Comparison of ENCODE assay signal across 1 cellular context in the genomic region with DNA sequence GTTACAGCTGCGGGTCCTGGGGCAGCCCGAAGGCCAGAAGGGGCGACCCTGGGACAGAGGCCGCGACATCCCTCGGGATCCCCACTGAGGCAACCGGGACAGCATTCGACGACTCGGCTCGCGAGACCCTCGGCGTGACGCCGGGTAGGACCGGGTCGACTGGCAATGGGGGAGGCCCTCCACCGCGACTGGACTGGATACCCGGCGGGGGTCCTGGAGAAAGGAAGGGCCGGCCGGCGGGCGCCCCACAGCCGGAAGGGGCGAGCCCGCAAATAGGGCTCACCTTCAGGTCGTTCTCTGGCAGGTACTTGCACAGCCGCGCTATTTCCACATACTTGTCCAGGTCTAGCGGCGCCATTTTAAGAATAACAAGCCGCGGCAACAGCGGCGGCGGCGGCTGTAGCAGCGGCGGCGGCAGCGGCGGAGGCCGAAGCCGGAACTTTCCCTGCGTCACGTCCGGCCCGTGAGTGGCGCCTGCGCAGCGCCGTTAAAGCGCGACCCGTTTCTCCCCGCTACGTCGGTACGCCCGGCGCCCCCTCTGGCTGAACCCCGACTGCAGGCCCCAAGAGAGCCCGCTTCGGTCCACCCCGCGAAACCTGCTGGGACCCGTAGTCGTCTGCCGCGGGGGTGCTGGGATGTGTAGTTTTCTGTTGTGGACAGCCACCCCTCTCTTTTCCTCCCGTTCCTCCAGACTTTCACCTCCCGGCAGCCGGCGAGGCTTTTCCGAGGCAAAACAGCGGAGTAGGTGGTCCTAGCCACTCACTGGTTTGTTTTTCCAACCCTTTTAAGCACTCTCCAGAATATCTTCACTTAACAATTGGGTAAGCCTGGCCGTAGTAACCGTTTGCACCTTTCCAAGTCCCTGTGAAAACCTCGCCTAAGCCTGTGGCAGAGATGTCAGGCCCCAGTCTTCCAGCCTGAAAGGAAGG.
TF ChIP-seq lines count a peak whose summit lies in the region.

A gene (minus strand): TSS at position 443 of the 929 bp plus-strand sequence. CDS start 85 bp downstream, at position 358.

TF ChIP-seq in GM12878, 131 proteins besides CTCF, POLR2A, EP300 and RAD21 (continued from another document and continues in another):
- TF ChIP-seq, protein P1, sequence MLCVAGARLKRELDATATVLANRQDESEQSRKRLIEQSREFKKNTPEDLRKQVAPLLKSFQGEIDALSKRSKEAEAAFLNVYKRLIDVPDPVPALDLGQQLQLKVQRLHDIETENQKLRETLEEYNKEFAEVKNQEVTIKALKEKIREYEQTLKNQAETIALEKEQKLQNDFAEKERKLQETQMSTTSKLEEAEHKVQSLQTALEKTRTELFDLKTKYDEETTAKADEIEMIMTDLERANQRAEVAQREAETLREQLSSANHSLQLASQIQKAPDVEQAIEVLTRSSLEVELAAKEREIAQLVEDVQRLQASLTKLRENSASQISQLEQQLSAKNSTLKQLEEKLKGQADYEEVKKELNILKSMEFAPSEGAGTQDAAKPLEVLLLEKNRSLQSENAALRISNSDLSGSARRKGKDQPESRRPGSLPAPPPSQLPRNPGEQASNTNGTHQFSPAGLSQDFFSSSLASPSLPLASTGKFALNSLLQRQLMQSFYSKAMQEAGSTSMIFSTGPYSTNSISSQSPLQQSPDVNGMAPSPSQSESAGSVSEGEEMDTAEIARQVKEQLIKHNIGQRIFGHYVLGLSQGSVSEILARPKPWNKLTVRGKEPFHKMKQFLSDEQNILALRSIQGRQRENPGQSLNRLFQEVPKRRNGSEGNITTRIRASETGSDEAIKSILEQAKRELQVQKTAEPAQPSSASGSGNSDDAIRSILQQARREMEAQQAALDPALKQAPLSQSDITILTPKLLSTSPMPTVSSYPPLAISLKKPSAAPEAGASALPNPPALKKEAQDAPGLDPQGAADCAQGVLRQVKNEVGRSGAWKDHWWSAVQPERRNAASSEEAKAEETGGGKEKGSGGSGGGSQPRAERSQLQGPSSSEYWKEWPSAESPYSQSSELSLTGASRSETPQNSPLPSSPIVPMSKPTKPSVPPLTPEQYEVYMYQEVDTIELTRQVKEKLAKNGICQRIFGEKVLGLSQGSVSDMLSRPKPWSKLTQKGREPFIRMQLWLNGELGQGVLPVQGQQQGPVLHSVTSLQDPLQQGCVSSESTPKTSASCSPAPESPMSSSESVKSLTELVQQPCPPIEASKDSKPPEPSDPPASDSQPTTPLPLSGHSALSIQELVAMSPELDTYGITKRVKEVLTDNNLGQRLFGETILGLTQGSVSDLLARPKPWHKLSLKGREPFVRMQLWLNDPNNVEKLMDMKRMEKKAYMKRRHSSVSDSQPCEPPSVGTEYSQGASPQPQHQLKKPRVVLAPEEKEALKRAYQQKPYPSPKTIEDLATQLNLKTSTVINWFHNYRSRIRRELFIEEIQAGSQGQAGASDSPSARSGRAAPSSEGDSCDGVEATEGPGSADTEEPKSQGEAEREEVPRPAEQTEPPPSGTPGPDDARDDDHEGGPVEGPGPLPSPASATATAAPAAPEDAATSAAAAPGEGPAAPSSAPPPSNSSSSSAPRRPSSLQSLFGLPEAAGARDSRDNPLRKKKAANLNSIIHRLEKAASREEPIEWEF (IDR thresholded peaks at IDR 0.05; ENCODE audit: insufficient replicate concordance, low read depth, low read length): no peak
- TF ChIP-seq HDAC6 (IDR thresholded peaks at IDR 0.05; ENCODE audit: unreplicated experiment) (no peak), GATAD2B (conservative IDR thresholded peaks at IDR 0.05; ENCODE audit: low read depth) (no peak; the same call in 1 of the 2 replicates), ESRRA (IDR thresholded peaks at IDR 0.05; ENCODE audit: low read length) (no peak), WRNIP1 (IDR thresholded peaks at IDR 0.05; ENCODE audit: borderline replicate concordance, low read depth, low read length) (no peak), BCL11A (IDR thresholded peaks at IDR 0.05; ENCODE audit: low read depth, low read length) (no peak; the same call in 1 of the 2 replicates), CBX3 (IDR thresholded peaks at IDR 0.05; ENCODE audit: borderline replicate concordance, low read depth) (no peak), CHD1 (IDR thresholded peaks at IDR 0.05; ENCODE audit: low read depth, low read length) (no peak), KLF5 (IDR thresholded peaks at IDR 0.05; ENCODE audit: partially characterized antibody) (peak; percentile 32), ETV6 (conservative IDR thresholded peaks at IDR 0.05 in 1 of 2, IDR thresholded peaks at IDR 0.05 in 1 of 2; ENCODE audit: borderline replicate concordance in 1 of 2, low read depth in 1 of 2) (no peak; a peak in 1 of 4 replicates), DPF2 (IDR thresholded peaks at IDR 0.05) (peak; percentile 71), RUNX3 (IDR thresholded peaks at IDR 0.05; ENCODE audit: low read length) (no peak; the same call in 1 of the 2 replicates), EED (IDR thresholded peaks at IDR 0.05; ENCODE audit: low read depth) (no peak), BRCA1 (IDR thresholded peaks at IDR 0.05; ENCODE audit: low read depth, low read length) (no peak), SREBF2 (IDR thresholded peaks at IDR 0.05; ENCODE audit: low read length) (no peak), RBBP5 (conservative IDR thresholded peaks at IDR 0.05) (0 out of 2 replicates have a peak, but pooled peaks have one; percentile 76), MYC (IDR thresholded peaks at IDR 0.05; ENCODE audit: insufficient read depth, insufficient read length, insufficient replicate concordance, low read length, severe bottlenecking) (no peak), SMAD5 (IDR thresholded peaks at IDR 0.05; ENCODE audit: low read depth) (no peak; the same call in 1 of the 2 replicates), NBN (IDR thresholded peaks at IDR 0.05) (peak; percentile 94), JUNB (IDR thresholded peaks at IDR 0.05) (no peak), JUND (IDR thresholded peaks at IDR 0.05; ENCODE audit: low read depth, low read length) (peak; percentile 44; the same call in 1 of the 2 replicates), SPI1 (IDR thresholded peaks at IDR 0.05; ENCODE audit: borderline replicate concordance, insufficient read depth, low read depth, low read length) (no peak), POLR2AphosphoS5 (IDR thresholded peaks at IDR 0.05; ENCODE audit: low read length) (peak; percentile 61), NFIC (IDR thresholded peaks at IDR 0.05; ENCODE audit: low read depth, low read length) (no peak), PAX5 (IDR thresholded peaks at IDR 0.05; ENCODE audit: borderline replicate concordance, low read depth, low read length) (peak; percentile 42; the same call in 1 of the 2 replicates), RB1 (IDR thresholded peaks at IDR 0.05; ENCODE audit: borderline replicate concordance) (peak; percentile 95), BACH1 (IDR thresholded peaks at IDR 0.05; ENCODE audit: borderline replicate concordance) (no peak), SIX5 (IDR thresholded peaks at IDR 0.05; ENCODE audit: low read depth, low read length, severe bottlenecking) (peak; percentile 96), ZNF207 (IDR thresholded peaks at IDR 0.05; ENCODE audit: borderline replicate concordance) (peak; percentile 83; the same call in 1 of the 2 replicates), STAT3 (IDR thresholded peaks at IDR 0.05; ENCODE audit: low read depth, low read length) (no peak), PML (IDR thresholded peaks at IDR 0.05; ENCODE audit: low read length) (peak; percentile 71; the same call in 1 of the 2 replicates), CREB1 (IDR thresholded peaks at IDR 0.05; ENCODE audit: low read depth) (peak; percentile 95), TAF1 (IDR thresholded peaks at IDR 0.05; ENCODE audit: borderline replicate concordance, low read depth, low read length) (peak; percentile 74; the same call in 1 of the 2 replicates), TBL1XR1 (IDR thresholded peaks at IDR 0.05; ENCODE audit: low read depth, low read length) (peak; percentile 58; the same call in 1 of the 2 replicates)
- TF ChIP-seq, protein P2, sequence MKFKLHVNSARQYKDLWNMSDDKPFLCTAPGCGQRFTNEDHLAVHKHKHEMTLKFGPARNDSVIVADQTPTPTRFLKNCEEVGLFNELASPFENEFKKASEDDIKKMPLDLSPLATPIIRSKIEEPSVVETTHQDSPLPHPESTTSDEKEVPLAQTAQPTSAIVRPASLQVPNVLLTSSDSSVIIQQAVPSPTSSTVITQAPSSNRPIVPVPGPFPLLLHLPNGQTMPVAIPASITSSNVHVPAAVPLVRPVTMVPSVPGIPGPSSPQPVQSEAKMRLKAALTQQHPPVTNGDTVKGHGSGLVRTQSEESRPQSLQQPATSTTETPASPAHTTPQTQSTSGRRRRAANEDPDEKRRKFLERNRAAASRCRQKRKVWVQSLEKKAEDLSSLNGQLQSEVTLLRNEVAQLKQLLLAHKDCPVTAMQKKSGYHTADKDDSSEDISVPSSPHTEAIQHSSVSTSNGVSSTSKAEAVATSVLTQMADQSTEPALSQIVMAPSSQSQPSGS (IDR thresholded peaks at IDR 0.05; ENCODE audit: low read length): no peak
- TF ChIP-seq, protein P3, sequence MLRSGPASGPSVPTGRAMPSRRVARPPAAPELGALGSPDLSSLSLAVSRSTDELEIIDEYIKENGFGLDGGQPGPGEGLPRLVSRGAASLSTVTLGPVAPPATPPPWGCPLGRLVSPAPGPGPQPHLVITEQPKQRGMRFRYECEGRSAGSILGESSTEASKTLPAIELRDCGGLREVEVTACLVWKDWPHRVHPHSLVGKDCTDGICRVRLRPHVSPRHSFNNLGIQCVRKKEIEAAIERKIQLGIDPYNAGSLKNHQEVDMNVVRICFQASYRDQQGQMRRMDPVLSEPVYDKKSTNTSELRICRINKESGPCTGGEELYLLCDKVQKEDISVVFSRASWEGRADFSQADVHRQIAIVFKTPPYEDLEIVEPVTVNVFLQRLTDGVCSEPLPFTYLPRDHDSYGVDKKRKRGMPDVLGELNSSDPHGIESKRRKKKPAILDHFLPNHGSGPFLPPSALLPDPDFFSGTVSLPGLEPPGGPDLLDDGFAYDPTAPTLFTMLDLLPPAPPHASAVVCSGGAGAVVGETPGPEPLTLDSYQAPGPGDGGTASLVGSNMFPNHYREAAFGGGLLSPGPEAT (IDR thresholded peaks at IDR 0.05; ENCODE audit: low read depth): peak; percentile 67; the same call in 1 of the 2 replicates
- TF ChIP-seq, protein P4, sequence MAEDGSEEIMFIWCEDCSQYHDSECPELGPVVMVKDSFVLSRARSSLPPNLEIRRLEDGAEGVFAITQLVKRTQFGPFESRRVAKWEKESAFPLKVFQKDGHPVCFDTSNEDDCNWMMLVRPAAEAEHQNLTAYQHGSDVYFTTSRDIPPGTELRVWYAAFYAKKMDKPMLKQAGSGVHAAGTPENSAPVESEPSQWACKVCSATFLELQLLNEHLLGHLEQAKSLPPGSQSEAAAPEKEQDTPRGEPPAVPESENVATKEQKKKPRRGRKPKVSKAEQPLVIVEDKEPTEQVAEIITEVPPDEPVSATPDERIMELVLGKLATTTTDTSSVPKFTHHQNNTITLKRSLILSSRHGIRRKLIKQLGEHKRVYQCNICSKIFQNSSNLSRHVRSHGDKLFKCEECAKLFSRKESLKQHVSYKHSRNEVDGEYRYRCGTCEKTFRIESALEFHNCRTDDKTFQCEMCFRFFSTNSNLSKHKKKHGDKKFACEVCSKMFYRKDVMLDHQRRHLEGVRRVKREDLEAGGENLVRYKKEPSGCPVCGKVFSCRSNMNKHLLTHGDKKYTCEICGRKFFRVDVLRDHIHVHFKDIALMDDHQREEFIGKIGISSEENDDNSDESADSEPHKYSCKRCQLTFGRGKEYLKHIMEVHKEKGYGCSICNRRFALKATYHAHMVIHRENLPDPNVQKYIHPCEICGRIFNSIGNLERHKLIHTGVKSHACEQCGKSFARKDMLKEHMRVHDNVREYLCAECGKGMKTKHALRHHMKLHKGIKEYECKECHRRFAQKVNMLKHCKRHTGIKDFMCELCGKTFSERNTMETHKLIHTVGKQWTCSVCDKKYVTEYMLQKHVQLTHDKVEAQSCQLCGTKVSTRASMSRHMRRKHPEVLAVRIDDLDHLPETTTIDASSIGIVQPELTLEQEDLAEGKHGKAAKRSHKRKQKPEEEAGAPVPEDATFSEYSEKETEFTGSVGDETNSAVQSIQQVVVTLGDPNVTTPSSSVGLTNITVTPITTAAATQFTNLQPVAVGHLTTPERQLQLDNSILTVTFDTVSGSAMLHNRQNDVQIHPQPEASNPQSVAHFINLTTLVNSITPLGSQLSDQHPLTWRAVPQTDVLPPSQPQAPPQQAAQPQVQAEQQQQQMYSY (CRISPR knock-in tag; IDR thresholded peaks at IDR 0.05): no peak
- TF ChIP-seq, protein P5, sequence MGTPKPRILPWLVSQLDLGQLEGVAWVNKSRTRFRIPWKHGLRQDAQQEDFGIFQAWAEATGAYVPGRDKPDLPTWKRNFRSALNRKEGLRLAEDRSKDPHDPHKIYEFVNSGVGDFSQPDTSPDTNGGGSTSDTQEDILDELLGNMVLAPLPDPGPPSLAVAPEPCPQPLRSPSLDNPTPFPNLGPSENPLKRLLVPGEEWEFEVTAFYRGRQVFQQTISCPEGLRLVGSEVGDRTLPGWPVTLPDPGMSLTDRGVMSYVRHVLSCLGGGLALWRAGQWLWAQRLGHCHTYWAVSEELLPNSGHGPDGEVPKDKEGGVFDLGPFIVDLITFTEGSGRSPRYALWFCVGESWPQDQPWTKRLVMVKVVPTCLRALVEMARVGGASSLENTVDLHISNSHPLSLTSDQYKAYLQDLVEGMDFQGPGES (IDR thresholded peaks at IDR 0.05): peak; percentile 23; the same call in 1 of the 2 replicates
- TF ChIP-seq, protein P6, sequence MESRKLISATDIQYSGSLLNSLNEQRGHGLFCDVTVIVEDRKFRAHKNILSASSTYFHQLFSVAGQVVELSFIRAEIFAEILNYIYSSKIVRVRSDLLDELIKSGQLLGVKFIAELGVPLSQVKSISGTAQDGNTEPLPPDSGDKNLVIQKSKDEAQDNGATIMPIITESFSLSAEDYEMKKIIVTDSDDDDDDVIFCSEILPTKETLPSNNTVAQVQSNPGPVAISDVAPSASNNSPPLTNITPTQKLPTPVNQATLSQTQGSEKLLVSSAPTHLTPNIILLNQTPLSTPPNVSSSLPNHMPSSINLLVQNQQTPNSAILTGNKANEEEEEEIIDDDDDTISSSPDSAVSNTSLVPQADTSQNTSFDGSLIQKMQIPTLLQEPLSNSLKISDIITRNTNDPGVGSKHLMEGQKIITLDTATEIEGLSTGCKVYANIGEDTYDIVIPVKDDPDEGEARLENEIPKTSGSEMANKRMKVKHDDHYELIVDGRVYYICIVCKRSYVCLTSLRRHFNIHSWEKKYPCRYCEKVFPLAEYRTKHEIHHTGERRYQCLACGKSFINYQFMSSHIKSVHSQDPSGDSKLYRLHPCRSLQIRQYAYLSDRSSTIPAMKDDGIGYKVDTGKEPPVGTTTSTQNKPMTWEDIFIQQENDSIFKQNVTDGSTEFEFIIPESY (IDR thresholded peaks at IDR 0.05): no peak
- TF ChIP-seq, protein P7, sequence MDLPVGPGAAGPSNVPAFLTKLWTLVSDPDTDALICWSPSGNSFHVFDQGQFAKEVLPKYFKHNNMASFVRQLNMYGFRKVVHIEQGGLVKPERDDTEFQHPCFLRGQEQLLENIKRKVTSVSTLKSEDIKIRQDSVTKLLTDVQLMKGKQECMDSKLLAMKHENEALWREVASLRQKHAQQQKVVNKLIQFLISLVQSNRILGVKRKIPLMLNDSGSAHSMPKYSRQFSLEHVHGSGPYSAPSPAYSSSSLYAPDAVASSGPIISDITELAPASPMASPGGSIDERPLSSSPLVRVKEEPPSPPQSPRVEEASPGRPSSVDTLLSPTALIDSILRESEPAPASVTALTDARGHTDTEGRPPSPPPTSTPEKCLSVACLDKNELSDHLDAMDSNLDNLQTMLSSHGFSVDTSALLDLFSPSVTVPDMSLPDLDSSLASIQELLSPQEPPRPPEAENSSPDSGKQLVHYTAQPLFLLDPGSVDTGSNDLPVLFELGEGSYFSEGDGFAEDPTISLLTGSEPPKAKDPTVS (IDR thresholded peaks at IDR 0.05; ENCODE audit: low read depth, low read length): no peak
- TF ChIP-seq, protein P8, sequence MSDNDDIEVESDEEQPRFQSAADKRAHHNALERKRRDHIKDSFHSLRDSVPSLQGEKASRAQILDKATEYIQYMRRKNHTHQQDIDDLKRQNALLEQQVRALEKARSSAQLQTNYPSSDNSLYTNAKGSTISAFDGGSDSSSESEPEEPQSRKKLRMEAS (IDR thresholded peaks at IDR 0.05; ENCODE audit: low read depth, low read length): 0 out of 2 replicates have a peak, but pooled peaks have one; percentile 48
